In genomic region chr1:118209648-118210047, GRCh38 we compare ENCODE assay signal across 18 cellular contexts. TPM values are rescaled to one million over a fixed set of nuclear protein-coding genes. Genes with fewer than 3 reads are reported as not detected.
"Had no signal": no experiment of that assay in that cellular context is flagged by ENCODE, and none has a peak within 500 bp of the region (broad histone marks: within the 10 kb centered on the region; RNA-seq: fewer than 3 reads in every experiment).

No MANE protein-coding gene starts in this region.

- ATAC-seq: activated naive CD4-positive, alpha-beta T cell treated with anti-CD3 and anti-CD28 coated beads, Interleukin-2, amount 50 U/mL, for 72 hours; left colon; T-helper 17 cell had no signal

- H3K4me3 ChIP-seq: adrenal gland, lung, spleen, thyroid gland had no signal

- DNase-seq: activated CD4-positive, alpha-beta T cell treated with anti-CD3 and anti-CD28 coated beads for 1 hour; activated gamma-delta T cell; adrenal gland; effector CD8-positive, alpha-beta T cell; foreskin melanocyte; glutamatergic neuron; hippocampal formation; left colon; nucleus accumbens; retina; spleen; stimulated activated naive CD4-positive, alpha-beta T cell; T-helper 17 cell; thyroid gland; WERI-Rb-1 had no signal

RNA-seq across cellular contexts. Expression of gene SPAG17, which starts 24.6 kb away (rescaled TPM):
- total RNA-seq: activated CD8-positive, alpha-beta memory T cell treated with anti-CD3 and anti-CD28 coated beads for 36 hours; activated naive CD4-positive, alpha-beta T cell treated with anti-CD3 and anti-CD28 coated beads, Interleukin-2, amount 50 U/mL, for 72 hours; left colon; T-helper 17 cell had no signal
